ENCODE assay signal across 1 cellular context in the genomic region with DNA sequence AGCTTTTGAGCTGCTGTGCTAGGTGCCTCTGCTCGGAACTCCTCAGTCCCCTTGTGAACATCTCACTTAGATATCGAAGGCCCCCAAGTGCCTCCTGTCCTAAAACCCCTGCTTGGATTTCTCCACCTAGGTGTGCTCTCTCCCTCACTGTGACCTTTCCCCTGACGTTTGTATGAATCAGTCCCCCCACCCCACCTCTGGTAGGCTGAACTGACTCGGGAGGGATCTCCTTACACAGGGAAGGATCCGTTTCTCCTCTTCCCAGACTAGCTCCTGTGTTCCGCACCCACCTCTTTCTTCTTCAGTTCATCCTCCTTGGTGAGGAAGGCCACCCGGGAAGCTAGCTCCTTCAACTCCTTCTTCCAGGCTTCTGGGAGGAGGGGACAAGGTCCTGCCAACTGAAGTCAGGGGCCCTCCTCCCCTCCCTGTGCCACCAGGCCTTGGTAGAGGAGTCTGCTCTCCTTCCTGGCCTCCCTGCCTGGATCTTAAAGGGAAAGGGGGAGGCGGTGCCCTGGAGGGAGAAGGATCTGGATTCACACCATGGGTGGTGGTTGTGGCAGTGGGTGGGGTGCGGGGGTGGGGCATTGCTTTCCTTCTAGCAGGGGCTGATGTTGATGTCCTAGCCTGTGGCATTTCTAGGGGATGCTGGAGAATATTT.
TF ChIP-seq lines count a peak whose summit lies in the region.

No MANE protein-coding gene starts in this region.

TF ChIP-seq in HCT116, 20 proteins besides CTCF, POLR2A, EP300 and RAD21 (continued from another document):
- TF ChIP-seq, protein P1, sequence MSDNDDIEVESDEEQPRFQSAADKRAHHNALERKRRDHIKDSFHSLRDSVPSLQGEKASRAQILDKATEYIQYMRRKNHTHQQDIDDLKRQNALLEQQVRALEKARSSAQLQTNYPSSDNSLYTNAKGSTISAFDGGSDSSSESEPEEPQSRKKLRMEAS (IDR thresholded peaks at IDR 0.05), result no peak
- TF ChIP-seq, protein P2, sequence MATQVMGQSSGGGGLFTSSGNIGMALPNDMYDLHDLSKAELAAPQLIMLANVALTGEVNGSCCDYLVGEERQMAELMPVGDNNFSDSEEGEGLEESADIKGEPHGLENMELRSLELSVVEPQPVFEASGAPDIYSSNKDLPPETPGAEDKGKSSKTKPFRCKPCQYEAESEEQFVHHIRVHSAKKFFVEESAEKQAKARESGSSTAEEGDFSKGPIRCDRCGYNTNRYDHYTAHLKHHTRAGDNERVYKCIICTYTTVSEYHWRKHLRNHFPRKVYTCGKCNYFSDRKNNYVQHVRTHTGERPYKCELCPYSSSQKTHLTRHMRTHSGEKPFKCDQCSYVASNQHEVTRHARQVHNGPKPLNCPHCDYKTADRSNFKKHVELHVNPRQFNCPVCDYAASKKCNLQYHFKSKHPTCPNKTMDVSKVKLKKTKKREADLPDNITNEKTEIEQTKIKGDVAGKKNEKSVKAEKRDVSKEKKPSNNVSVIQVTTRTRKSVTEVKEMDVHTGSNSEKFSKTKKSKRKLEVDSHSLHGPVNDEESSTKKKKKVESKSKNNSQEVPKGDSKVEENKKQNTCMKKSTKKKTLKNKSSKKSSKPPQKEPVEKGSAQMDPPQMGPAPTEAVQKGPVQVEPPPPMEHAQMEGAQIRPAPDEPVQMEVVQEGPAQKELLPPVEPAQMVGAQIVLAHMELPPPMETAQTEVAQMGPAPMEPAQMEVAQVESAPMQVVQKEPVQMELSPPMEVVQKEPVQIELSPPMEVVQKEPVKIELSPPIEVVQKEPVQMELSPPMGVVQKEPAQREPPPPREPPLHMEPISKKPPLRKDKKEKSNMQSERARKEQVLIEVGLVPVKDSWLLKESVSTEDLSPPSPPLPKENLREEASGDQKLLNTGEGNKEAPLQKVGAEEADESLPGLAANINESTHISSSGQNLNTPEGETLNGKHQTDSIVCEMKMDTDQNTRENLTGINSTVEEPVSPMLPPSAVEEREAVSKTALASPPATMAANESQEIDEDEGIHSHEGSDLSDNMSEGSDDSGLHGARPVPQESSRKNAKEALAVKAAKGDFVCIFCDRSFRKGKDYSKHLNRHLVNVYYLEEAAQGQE (IDR thresholded peaks at IDR 0.05; ENCODE audit: low read depth), result no peak
- TF ChIP-seq SP1 (IDR thresholded peaks at IDR 0.05; ENCODE audit: low read depth) (no peak), POLR2AphosphoS5 (IDR thresholded peaks at IDR 0.05; ENCODE audit: low read depth, low read length) (no peak), ZFX (IDR thresholded peaks at IDR 0.05) (no peak), EZH2 (IDR thresholded peaks at IDR 0.05) (no peak), ZNF274 (IDR thresholded peaks at IDR 0.05; ENCODE audit: low read depth, low read length) (no peak)
